In the genomic region with DNA sequence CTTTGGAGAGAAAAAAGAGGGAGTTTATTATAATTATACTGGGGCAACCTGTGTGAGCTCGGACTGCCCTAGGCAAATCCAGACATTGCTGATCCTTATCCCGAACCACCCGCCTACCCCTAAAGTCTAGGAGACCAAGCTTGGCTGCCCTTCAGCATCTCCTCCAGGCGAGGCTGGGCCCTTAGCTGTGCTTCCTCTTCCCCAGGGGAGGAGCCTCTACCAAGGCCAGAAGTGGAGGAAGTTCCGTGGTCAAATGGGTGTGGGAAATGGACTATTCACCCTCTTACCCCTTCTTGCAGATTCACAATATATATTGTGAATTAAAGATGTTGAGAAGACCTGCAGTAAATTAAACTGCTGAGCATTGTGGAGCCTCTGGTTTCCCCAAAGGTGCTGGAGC, we compare ENCODE assay signal across 15 cellular contexts.
"Had no signal": no experiment of that assay in that cellular context is flagged by ENCODE, and none has a peak within 500 bp of the region (broad histone marks: within the 10 kb centered on the region; RNA-seq: fewer than 3 reads in every experiment).

No MANE protein-coding gene starts in this region.

- FAIRE-seq: pancreas had no signal

- H3K9me3 Mint-ChIP-seq: activated naive CD4-positive, alpha-beta T cell treated with anti-CD3 and anti-CD28 coated beads, Interleukin-2, amount 10 ng/mL, durations not matched to agents 7 days and 5 days; activated T-helper 1 cell treated with anti-CD3 and anti-CD28 coated beads, Interleukin-12 subunit alpha, Interleukin-12 subunit beta, Interleukin-2, Interleukin-4 antibody, amounts not matched to agents 30 ng/mL and 10 ng/mL and 1 ng/mL, durations not matched to agents 14 hours and 24 hours and 36 hours; neural crest cell; T-cell; WTC11 had no signal

- H3K27ac Mint-ChIP-seq: activated CD8-positive, alpha-beta T cell treated with anti-CD3 and anti-CD28 coated beads, Interleukin-2, amount 10 ng/mL, durations not matched to agents 7 days and 5 days; activated naive CD4-positive, alpha-beta T cell treated with anti-CD3 and anti-CD28 coated beads, Interleukin-2, amount 10 ng/mL, durations not matched to agents 7 days and 5 days; activated T-helper 1 cell treated with anti-CD3 and anti-CD28 coated beads, Interleukin-12 subunit alpha, Interleukin-12 subunit beta, Interleukin-2, Interleukin-4 antibody, amounts not matched to agents 30 ng/mL and 10 ng/mL and 1 ng/mL, durations not matched to agents 14 hours and 24 hours and 36 hours; T-cell; WTC11 had no signal

- H3K4me1 ChIP-seq: colonic mucosa, pancreas, uterus had no signal

- H3K4me3 Mint-ChIP-seq: activated CD8-positive, alpha-beta T cell treated with anti-CD3 and anti-CD28 coated beads, Interleukin-2, amount 10 ng/mL, durations not matched to agents 7 days and 5 days; activated naive CD4-positive, alpha-beta T cell treated with anti-CD3 and anti-CD28 coated beads, Interleukin-2, amount 10 ng/mL, durations not matched to agents 7 days and 5 days; activated T-helper 1 cell treated with anti-CD3 and anti-CD28 coated beads, Interleukin-12 subunit alpha, Interleukin-12 subunit beta, Interleukin-2, Interleukin-4 antibody, amounts not matched to agents 30 ng/mL and 10 ng/mL and 1 ng/mL, durations not matched to agents 14 hours and 24 hours and 36 hours; neural crest cell; T-cell; WTC11 had no signal

- H3K27me3 ChIP-seq: colonic mucosa, pancreas, thyroid gland, uterus had no signal

- H3K36me3 ChIP-seq: colonic mucosa, pancreas, thyroid gland, uterus had no signal

- ATAC-seq: activated CD8-positive, alpha-beta T cell treated with anti-CD3 and anti-CD28 coated beads, Interleukin-2, amount 10 ng/mL, durations not matched to agents 7 days and 5 days; T-cell; WTC11 had no signal

- H3K36me3 Mint-ChIP-seq: activated naive CD4-positive, alpha-beta T cell treated with anti-CD3 and anti-CD28 coated beads, Interleukin-2, amount 10 ng/mL, durations not matched to agents 7 days and 5 days; T-cell; WTC11 had no signal

- H3K27ac ChIP-seq: colonic mucosa, pancreas, thyroid gland, uterus had no signal

- H3K9me3 ChIP-seq: colonic mucosa, pancreas, thyroid gland, uterus had no signal

- H3K4me3 ChIP-seq: colonic mucosa, pancreas, thyroid gland, uterus had no signal

- DNase-seq: activated CD4-positive, alpha-beta T cell treated with anti-CD3 and anti-CD28 coated beads for 48 hours; activated CD8-positive, alpha-beta memory T cell treated with anti-CD3 and anti-CD28 coated beads, Interleukin-2, amount 50 U/mL, for 48 hours; activated CD8-positive, alpha-beta T cell treated with anti-CD3 and anti-CD28 coated beads, Interleukin-2, amount 10 ng/mL, durations not matched to agents 7 days and 5 days; activated naive CD4-positive, alpha-beta T cell treated with anti-CD3 and anti-CD28 coated beads, Interleukin-2, amount 10 ng/mL, durations not matched to agents 7 days and 5 days; caudate nucleus; colonic mucosa; mesenchymal stem cell; pancreas; T-cell; T1000; thyroid gland; uterus had no signal
